In the genomic region with DNA sequence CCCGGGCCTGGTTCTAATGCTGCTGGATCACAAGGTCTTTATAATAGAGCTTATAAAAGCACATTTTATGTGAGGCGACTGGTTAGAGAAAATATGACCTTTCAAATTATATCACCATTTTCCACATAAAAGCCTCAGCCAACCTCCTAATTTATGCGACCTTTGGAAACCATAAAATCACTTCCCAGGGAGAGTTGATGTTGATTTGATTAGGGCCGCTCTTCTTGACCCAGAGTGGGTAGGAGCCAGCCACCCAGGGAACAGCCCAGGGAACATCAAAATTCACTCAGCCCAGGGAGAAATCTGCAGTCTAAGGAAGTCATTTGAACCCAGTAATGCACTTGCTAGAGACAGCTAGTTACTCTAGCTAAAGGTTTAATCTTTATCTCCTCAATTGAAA, we compare ENCODE assay signal across 15 cellular contexts.
DNase-seq lines count a peak whose midpoint lies in the region; ATAC-seq and TF ChIP-seq lines count a peak whose summit lies in the region.
"Had no signal": no experiment of that assay in that cellular context is flagged by ENCODE, and none has a peak within 500 bp of the region (broad histone marks: within the 10 kb centered on the region; RNA-seq: fewer than 3 reads in every experiment).

No MANE protein-coding gene starts in this region.

- intact Hi-C loops in left colon (cut with DNase I, micrococcal nuclease) = no loop called here
- intact Hi-C loops in transverse colon (cut with DNase I; ENCODE audit: low total_unique reads) = no loop called here
- intact Hi-C loops in esophagus muscularis mucosa (cut with DNase I) = no loop called here
- intact Hi-C loops in tibial artery (cut with DNase I; ENCODE audit: low total_unique reads) = no loop called here

- ATAC-seq in left colon (peak; percentile 74), HG03457 (IDR thresholded peaks at IDR 0.05; ENCODE audit: unreplicated experiment) (no peak)
- ATAC-seq: CD8-positive, alpha-beta T cell; HCT116 had no signal

- no peak overlapping the region for H3K4me3 ChIP-seq in transverse colon
- H3K4me3 ChIP-seq in esophagus muscularis mucosa = no peak overlapping the region
- H3K4me3 ChIP-seq in tibial artery = no peak overlapping the region
- H3K4me3 ChIP-seq: BLaER1 treated with 17β-estradiol and CSF1 and Interleukin-3, amounts not matched to agents 10 nM and 100 nM had no signal

- no peaks in the 10 kb centered on the region for H3K36me3 ChIP-seq in transverse colon
- no peaks in the 10 kb centered on the region for H3K36me3 ChIP-seq in esophagus muscularis mucosa
- no peaks in the 10 kb centered on the region for H3K36me3 ChIP-seq in tibial artery
- H3K36me3 ChIP-seq: BLaER1 treated with 17β-estradiol and CSF1 and Interleukin-3, amounts not matched to agents 10 nM and 100 nM had no signal

- peak overlapping the region; percentile 85 for H3K27ac ChIP-seq in 22Rv1
- peak overlapping the region; percentile 85 for H3K27ac ChIP-seq in VCaP
- peak overlapping the region in 3 of 4 donors; percentile 27 to 41 (median 31) for H3K27ac ChIP-seq in transverse colon
- H3K27ac ChIP-seq in esophagus muscularis mucosa (replicated peaks in 1 of 4) = no peak overlapping the region
- H3K27ac ChIP-seq in tibial artery = no peak overlapping the region
- H3K27ac ChIP-seq: BLaER1 treated with 17β-estradiol and CSF1 and Interleukin-3, amounts not matched to agents 10 nM and 100 nM had no signal

- TF ChIP-seq POLR2A in transverse colon (IDR thresholded peaks at IDR 0.05) (no peak), esophagus muscularis mucosa (IDR thresholded peaks at IDR 0.05; ENCODE audit: low read depth) (no peak)

- H3K9me3 ChIP-seq in transverse colon = no peaks in the 10 kb centered on the region
- no peaks in the 10 kb centered on the region for H3K9me3 ChIP-seq in esophagus muscularis mucosa
- H3K9me3 ChIP-seq in tibial artery = no peaks in the 10 kb centered on the region
- H3K9me3 ChIP-seq: BLaER1 treated with 17β-estradiol and CSF1 and Interleukin-3, amounts not matched to agents 10 nM and 100 nM had no signal

- TF ChIP-seq EP300 in transverse colon (IDR thresholded peaks at IDR 0.05; ENCODE audit: low read depth) = no peak
- no peak for TF ChIP-seq EP300 in esophagus muscularis mucosa (IDR thresholded peaks at IDR 0.05)

- in situ Hi-C loops in transverse colon (cut with MboI; ENCODE audit: low pct_ligation_motif_present in 1 of 4, low pct_unique_long_range_greater_than_20kb in 1 of 4, low sequenced_read_pairs in 3 of 4) = no loop called here

- H3K4me1 ChIP-seq in transverse colon (peaks cover 0 to 39% (median 14%) of the 10 kb centered on the region in 4 donors), esophagus muscularis mucosa (peaks cover 0 to 4% (median 0%) of the 10 kb centered on the region in 4 donors), tibial artery (peaks cover 0 to 17% (median 8%) of the 10 kb centered on the region in 4 donors)
- H3K4me1 ChIP-seq: BLaER1 treated with 17β-estradiol and CSF1 and Interleukin-3, amounts not matched to agents 10 nM and 100 nM had no signal

- DNase-seq in left colon = no peak
- DNase-seq in transverse colon = no peak
- DNase-seq in esophagus muscularis mucosa (ENCODE audit: extremely low spot score) = no peak
- DNase-seq in tibial artery = no peak
- DNase-seq: Calu3; CD8-positive, alpha-beta T cell; DMS79 treated with DMSO at 0.1 percent for 48 hours; GF-D8; GOT3; H7 had no signal

- H3K27me3 ChIP-seq in transverse colon = no peaks in the 10 kb centered on the region
- H3K27me3 ChIP-seq in esophagus muscularis mucosa = no peaks in the 10 kb centered on the region
- H3K27me3 ChIP-seq in tibial artery = no peaks in the 10 kb centered on the region
- H3K27me3 ChIP-seq: BLaER1 treated with 17β-estradiol and CSF1 and Interleukin-3, amounts not matched to agents 10 nM and 100 nM had no signal

- 45 to 51% methylated on average over 4 of the region's 4 CpGs for WGBS in transverse colon (ENCODE audit: low coverage in 1 of 2), 2 donors
- WGBS in esophagus muscularis mucosa = 90% methylated on average over 4 of the region's 4 CpGs

- TF ChIP-seq CTCF in 22Rv1 (IDR thresholded peaks at IDR 0.05) (no peak), VCaP (conservative IDR thresholded peaks at IDR 0.05) (no peak), transverse colon (IDR thresholded peaks at IDR 0.05) (no peak), esophagus muscularis mucosa (IDR thresholded peaks at IDR 0.05) (no peak), tibial artery (IDR thresholded peaks at IDR 0.05) (no peak)

Comparison
In these comparisons a context has a peak if more than half of its experiments do, and no peak if none do; other contexts are left out.
1. H3K27ac ChIP-seq: peak in 22Rv1 (single experiment), VCaP (single experiment) and transverse colon (3 of 4); none in esophagus muscularis mucosa (0 of 4) and tibial artery (0 of 2).